8 cellular contexts compared by ENCODE assay signal in the genomic region with DNA sequence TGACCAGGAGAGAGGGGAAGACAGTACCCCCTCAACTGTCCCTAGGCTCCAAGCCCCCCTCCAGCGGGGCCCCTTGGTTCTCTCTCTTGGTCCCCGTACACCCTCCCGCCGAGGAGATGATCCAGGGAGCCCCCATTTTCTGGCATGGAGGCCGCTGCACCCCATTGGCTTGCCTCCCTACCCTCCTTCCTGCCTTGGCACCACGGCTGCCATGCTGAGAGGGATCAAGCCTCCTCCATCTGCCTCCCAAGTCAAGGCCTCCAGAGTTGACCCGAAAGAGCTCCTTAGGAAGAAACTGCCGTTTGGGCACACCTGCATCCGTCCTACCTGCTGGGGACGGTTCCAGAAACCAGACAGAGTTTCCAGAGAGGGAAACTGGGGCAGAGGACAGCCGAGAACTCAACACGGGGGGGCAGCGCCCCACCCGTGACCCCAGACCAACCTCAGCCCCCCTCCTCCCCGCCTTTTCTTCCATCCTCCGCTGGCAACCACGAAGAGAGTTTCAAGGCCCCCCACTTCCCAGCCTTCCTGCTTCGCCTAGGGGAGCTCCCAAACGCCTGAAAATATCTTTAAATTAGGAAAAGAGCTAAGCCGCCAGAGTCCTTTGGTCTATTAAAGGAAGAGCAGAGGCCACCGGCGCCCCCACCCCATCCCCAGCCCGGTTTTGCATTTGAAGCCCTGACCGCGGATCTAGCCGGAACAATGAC.
A peak's percentile ranks its signal among the peaks of the same experiment; 100 is the strongest.
DNase-seq lines count a peak whose midpoint lies in the region; ATAC-seq and TF ChIP-seq lines count a peak whose summit lies in the region.
"Not testable (repeated sequence)": the region's sequence is repeated elsewhere in the genome, so short reads cannot be mapped to it uniquely, and the experiment has no call there.

No MANE protein-coding gene starts in this region.

- not testable (repeated sequence) for DNase-seq in CD14-positive monocyte (ENCODE audit: low spot score); T-helper 2 cell treated with Interferon-gamma antibody and Interleukin-4, amounts not matched to agents 5 μg/mL and 100 μg/mL, for 36 hours (ENCODE audit: low spot score); activated naive CD8-positive, alpha-beta T cell treated with anti-CD3 and anti-CD28 coated beads, Interleukin-2, amount 10 ng/mL, durations not matched to agents 7 days and 5 days; naive thymus-derived CD4-positive, alpha-beta T cell; sciatic nerve (ENCODE audit: low spot score)

- not testable (repeated sequence) for H3K4me1 ChIP-seq in HUES64 (ENCODE audit: insufficient read depth, low read length); iPS-20b (ENCODE audit: insufficient read depth, low read length); naive thymus-derived CD4-positive, alpha-beta T cell (ENCODE audit: control insufficient read depth in 2 of 2, insufficient read depth in 2 of 2, low read length in 2 of 2)

- ATAC-seq in activated naive CD8-positive, alpha-beta T cell treated with anti-CD3 and anti-CD28 coated beads, Interleukin-2, amount 10 ng/mL, durations not matched to agents 7 days and 5 days (ENCODE audit: low read depth) = peak; percentile 63
- ATAC-seq in esophagus mucosa (peak; percentile 34), sciatic nerve (peak; percentile 48)
- ATAC-seq in naive thymus-derived CD4-positive, alpha-beta T cell = not testable (repeated sequence)

- POLR2A ChIA-PET in activated naive CD8-positive, alpha-beta T cell treated with anti-CD3 and anti-CD28 coated beads, Interleukin-2, amount 10 ng/mL, durations not matched to agents 7 days and 5 days (lab: Charles Lee); naive thymus-derived CD4-positive, alpha-beta T cell (lab: Charles Lee): not testable (repeated sequence)

- H3K36me3 ChIP-seq in HUES64 (ENCODE audit: insufficient read depth, low read length); iPS-20b (ENCODE audit: insufficient read depth, low read depth, low read length); naive thymus-derived CD4-positive, alpha-beta T cell (ENCODE audit: control insufficient read depth in 2 of 3, insufficient read depth in 3 of 3, low read length in 3 of 3): not testable (repeated sequence)

- CTCF ChIA-PET in naive thymus-derived CD4-positive, alpha-beta T cell (lab: Charles Lee) = not testable (repeated sequence)

- peaks cover 12% of the 10 kb centered on the region for H3K4me1 Mint-ChIP-seq in CD14-positive monocyte
- not testable (repeated sequence) for H3K4me1 Mint-ChIP-seq in T-helper 2 cell treated with Interferon-gamma antibody and Interleukin-4, amounts not matched to agents 5 μg/mL and 100 μg/mL, for 36 hours (ENCODE audit: low read depth); activated naive CD8-positive, alpha-beta T cell treated with anti-CD3 and anti-CD28 coated beads, Interleukin-2, amount 10 ng/mL, durations not matched to agents 7 days and 5 days; naive thymus-derived CD4-positive, alpha-beta T cell

- peak overlapping the region; percentile 86; the same call in 1 of the 2 replicates for H3K27ac ChIP-seq in HUES64 (ENCODE audit: low read depth, low read length)
- not testable (repeated sequence) for H3K27ac ChIP-seq in iPS-20b (ENCODE audit: low read length); naive thymus-derived CD4-positive, alpha-beta T cell (ENCODE audit: low read depth, low read length)

- not testable (repeated sequence) for H3K27me3 Mint-ChIP-seq in CD14-positive monocyte (ENCODE audit: low read depth in 3 of 3); T-helper 2 cell treated with Interferon-gamma antibody and Interleukin-4, amounts not matched to agents 5 μg/mL and 100 μg/mL, for 36 hours (ENCODE audit: low read depth); activated naive CD8-positive, alpha-beta T cell treated with anti-CD3 and anti-CD28 coated beads, Interleukin-2, amount 10 ng/mL, durations not matched to agents 7 days and 5 days; naive thymus-derived CD4-positive, alpha-beta T cell

- not testable (repeated sequence) for H3K27me3 ChIP-seq in HUES64 (ENCODE audit: insufficient read depth, low read length); iPS-20b (ENCODE audit: insufficient read depth, low read length); naive thymus-derived CD4-positive, alpha-beta T cell (ENCODE audit: control insufficient read depth in 2 of 2, insufficient read depth in 2 of 2, low read length in 2 of 2)

- WGBS in HUES64 = 0% methylated on average over 5 of the region's 26 CpGs

- H3K4me3 Mint-ChIP-seq in CD14-positive monocyte = peak overlapping the region; percentile 35 to 60
- peak overlapping the region; percentile 36 for H3K4me3 Mint-ChIP-seq in T-helper 2 cell treated with Interferon-gamma antibody and Interleukin-4, amounts not matched to agents 5 μg/mL and 100 μg/mL, for 36 hours
- H3K4me3 Mint-ChIP-seq in activated naive CD8-positive, alpha-beta T cell treated with anti-CD3 and anti-CD28 coated beads, Interleukin-2, amount 10 ng/mL, durations not matched to agents 7 days and 5 days = peak overlapping the region; percentile 45
- H3K4me3 Mint-ChIP-seq in naive thymus-derived CD4-positive, alpha-beta T cell = peak overlapping the region in 8 of 10 donors; percentile 18 to 71 (median 41)

- not testable (repeated sequence) for H3K4me3 ChIP-seq in HUES64 (ENCODE audit: low read length); naive thymus-derived CD4-positive, alpha-beta T cell (ENCODE audit: low read length)
- H3K4me3 ChIP-seq in iPS-20b (ENCODE audit: low read length) = peak overlapping the region; percentile 47; the same call in 1 of the 2 replicates

- H3K9ac ChIP-seq in HUES64 (ENCODE audit: low read depth, low read length); iPS-20b (ENCODE audit: low read depth, low read length): not testable (repeated sequence)

- TF ChIP-seq CTCF in CD14-positive monocyte (IDR thresholded peaks at IDR 0.05) = not testable (repeated sequence)

- intact Hi-C loops in CD14-positive monocyte (cut with micrococcal nuclease); naive thymus-derived CD4-positive, alpha-beta T cell (cut with micrococcal nuclease); sciatic nerve (cut with DNase I): not testable (repeated sequence)

- H3K36me3 Mint-ChIP-seq in CD14-positive monocyte; T-helper 2 cell treated with Interferon-gamma antibody and Interleukin-4, amounts not matched to agents 5 μg/mL and 100 μg/mL, for 36 hours (ENCODE audit: low read depth); activated naive CD8-positive, alpha-beta T cell treated with anti-CD3 and anti-CD28 coated beads, Interleukin-2, amount 10 ng/mL, durations not matched to agents 7 days and 5 days; naive thymus-derived CD4-positive, alpha-beta T cell: not testable (repeated sequence)

- peak overlapping the region in 2 of 7 donors; percentile 45 to 52 for H3K27ac Mint-ChIP-seq in CD14-positive monocyte
- H3K27ac Mint-ChIP-seq in T-helper 2 cell treated with Interferon-gamma antibody and Interleukin-4, amounts not matched to agents 5 μg/mL and 100 μg/mL, for 36 hours; activated naive CD8-positive, alpha-beta T cell treated with anti-CD3 and anti-CD28 coated beads, Interleukin-2, amount 10 ng/mL, durations not matched to agents 7 days and 5 days: not testable (repeated sequence)
- H3K27ac Mint-ChIP-seq in naive thymus-derived CD4-positive, alpha-beta T cell = peak overlapping the region in 2 of 9 donors; percentile 23 to 47

- not testable (repeated sequence) for H3K9me3 Mint-ChIP-seq in CD14-positive monocyte; T-helper 2 cell treated with Interferon-gamma antibody and Interleukin-4, amounts not matched to agents 5 μg/mL and 100 μg/mL, for 36 hours; activated naive CD8-positive, alpha-beta T cell treated with anti-CD3 and anti-CD28 coated beads, Interleukin-2, amount 10 ng/mL, durations not matched to agents 7 days and 5 days; naive thymus-derived CD4-positive, alpha-beta T cell

- H3K9me3 ChIP-seq in HUES64 (ENCODE audit: insufficient read depth, low read depth, low read length); iPS-20b (ENCODE audit: insufficient read depth, low read depth, low read length); naive thymus-derived CD4-positive, alpha-beta T cell (ENCODE audit: control insufficient read depth in 2 of 3, low read length in 3 of 3): not testable (repeated sequence)
